ENCODE assay signal across 16 cellular contexts in the genomic region with DNA sequence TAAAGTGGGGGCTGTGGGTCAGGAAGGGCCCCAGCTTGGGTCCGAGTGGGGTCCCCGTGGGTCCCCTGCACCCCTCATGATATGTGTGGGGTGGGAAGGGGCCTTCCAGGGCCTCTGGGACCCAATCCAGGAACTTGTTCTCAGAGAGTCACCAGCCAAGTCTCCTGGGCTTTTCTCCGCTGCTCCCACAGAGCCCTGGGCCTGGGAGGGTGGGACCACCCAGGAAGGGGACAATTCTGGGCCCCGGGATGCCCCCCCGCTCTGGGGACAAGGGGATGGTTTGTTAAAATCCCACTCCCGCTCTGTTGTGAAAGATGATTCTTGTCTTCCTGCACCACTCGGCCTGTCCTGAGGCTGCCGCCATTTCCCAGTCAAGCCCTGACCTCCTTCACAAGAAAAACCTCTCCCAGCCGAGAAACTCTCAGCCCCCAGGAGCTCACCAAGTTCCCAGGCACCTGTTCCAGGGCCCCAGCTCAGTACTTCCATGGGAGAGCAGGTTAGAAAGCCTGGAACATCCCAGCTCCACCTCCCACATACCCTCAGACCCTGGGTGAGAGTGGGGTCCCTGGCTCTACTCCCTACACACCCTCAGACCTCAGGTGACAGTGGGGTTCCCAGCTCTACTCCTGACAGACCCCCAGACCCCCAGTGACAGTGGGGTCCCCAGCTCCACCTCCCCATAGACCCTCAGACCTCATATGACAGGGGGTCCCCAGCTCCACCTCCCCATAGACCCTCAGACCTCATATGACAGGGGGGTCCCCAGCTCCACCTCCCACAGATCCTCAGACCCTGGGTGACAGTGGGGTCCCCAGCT.
DNase-seq lines count a peak whose midpoint lies in the region; TF ChIP-seq lines count a peak whose summit lies in the region.
"Had no signal": no experiment of that assay in that cellular context is flagged by ENCODE, and none has a peak within 500 bp of the region (broad histone marks: within the 10 kb centered on the region; RNA-seq: fewer than 3 reads in every experiment).

No MANE protein-coding gene starts in this region.

- no peak overlapping the region for H2BK12ac ChIP-seq in neuronal stem cell (ENCODE audit: low read length)

- H3K9ac ChIP-seq in BLaER1 (no peak overlapping the region), endodermal cell (ENCODE audit: extremely low read depth, low read length, poor library complexity, severe bottlenecking) (no peak overlapping the region), neuronal stem cell (ENCODE audit: low read depth, low read length, poor library complexity) (peak overlapping the region; percentile 21)

- H2BK15ac ChIP-seq in neuronal stem cell (ENCODE audit: low read length): no peak overlapping the region

- H2AFZ ChIP-seq in neuronal stem cell (ENCODE audit: low read length): peak overlapping the region; percentile 40

- H3K9me3 Mint-ChIP-seq in endodermal cell (no peaks in the 10 kb centered on the region), progenitor cell of endocrine pancreas (ENCODE audit: low read depth) (no peaks in the 10 kb centered on the region)
- H3K9me3 Mint-ChIP-seq: activated CD4-positive, alpha-beta T cell treated with anti-CD3 and anti-CD28 coated beads, Interleukin-2, amount 10 ng/mL, durations not matched to agents 7 days and 5 days; activated T-helper 1 cell treated with anti-CD3 and anti-CD28 coated beads, Interleukin-12 subunit alpha, Interleukin-12 subunit beta, Interleukin-2, Interleukin-4 antibody, amounts not matched to agents 30 ng/mL and 10 ng/mL and 1 ng/mL, durations not matched to agents 14 hours and 24 hours and 36 hours had no signal

- H3K23ac ChIP-seq in neuronal stem cell (ENCODE audit: low read depth, low read length, poor library complexity): no peak overlapping the region

- H3K27me3 ChIP-seq in BLaER1: peaks cover 12% of the 10 kb centered on the region
- H3K27me3 ChIP-seq in endodermal cell (ENCODE audit: control insufficient read depth, insufficient read depth, low read length, poor library complexity, severe bottlenecking): no peaks in the 10 kb centered on the region
- H3K27me3 ChIP-seq in neuronal stem cell (ENCODE audit: control insufficient read depth in 3 of 3, insufficient read depth in 3 of 3, low read depth in 1 of 3, low read length in 3 of 3): no peaks in the 10 kb centered on the region
- H3K27me3 ChIP-seq in esophagus squamous epithelium: peaks cover 0 to 17% (median 0%) of the 10 kb centered on the region in 4 donors
- H3K27me3 ChIP-seq: uterus had no signal

- no peak for TF ChIP-seq POLR2A in esophagus squamous epithelium (IDR thresholded peaks at IDR 0.05)

- H3K18ac ChIP-seq in neuronal stem cell (ENCODE audit: low read length): no peak overlapping the region

- no peaks in the 10 kb centered on the region for H3K9me3 ChIP-seq in BLaER1
- no peaks in the 10 kb centered on the region for H3K9me3 ChIP-seq in endodermal cell (ENCODE audit: control insufficient read depth, low read length)
- H3K9me3 ChIP-seq in neuronal stem cell (replicated peaks in 1 of 2; ENCODE audit: control insufficient read depth in 2 of 2, insufficient read depth in 1 of 2, low read depth in 1 of 2, low read length in 2 of 2): peaks cover 0 to 9% of the 10 kb centered on the region in 2 donors
- H3K9me3 ChIP-seq in esophagus squamous epithelium: no peaks in the 10 kb centered on the region
- H3K9me3 ChIP-seq: uterus had no signal

- no peak overlapping the region for H2BK5ac ChIP-seq in neuronal stem cell (ENCODE audit: low read length)

- DNase-seq in GM13976 (ENCODE audit: low spot score): peak; percentile 28
- DNase-seq in endodermal cell: peak; percentile 45
- no peak for DNase-seq in neuronal stem cell (ENCODE audit: low spot score)
- no peak for DNase-seq in progenitor cell of endocrine pancreas (ENCODE audit: low spot score, unreplicated experiment)
- no peak for DNase-seq in esophagus squamous epithelium (lab: John Stamatoyannopoulos, UW)
- no peak for DNase-seq in cortex of kidney (lab: John Stamatoyannopoulos, UW)
- DNase-seq in GF-D8 (lab: John Stamatoyannopoulos, UW): no peak
- DNase-seq: activated CD4-positive, alpha-beta T cell treated with anti-CD3 and anti-CD28 coated beads, Interleukin-2, amount 10 ng/mL, durations not matched to agents 7 days and 5 days; effector CD4-positive, alpha-beta T cell; GOT3; NCI-H1436; NCI-H2227 treated with DMSO at 0.1 percent for 48 hours; NCI-H82 had no signal

- TF ChIP-seq CTCF in GM13976 (IDR thresholded peaks at IDR 0.05; ENCODE audit: borderline replicate concordance, control extremely low read depth, extremely low read depth, insufficient read depth, missing control alignments) (no peak), endodermal cell (conservative IDR thresholded peaks at IDR 0.05) (no peak), progenitor cell of endocrine pancreas (IDR thresholded peaks at IDR 0.05; ENCODE audit: unreplicated experiment) (no peak), esophagus squamous epithelium (IDR thresholded peaks at IDR 0.05) (no peak)

- H3K4me3 Mint-ChIP-seq in endodermal cell (no peak overlapping the region), progenitor cell of endocrine pancreas (ENCODE audit: low read depth) (no peak overlapping the region)
- H3K4me3 Mint-ChIP-seq: activated CD4-positive, alpha-beta T cell treated with anti-CD3 and anti-CD28 coated beads, Interleukin-2, amount 10 ng/mL, durations not matched to agents 7 days and 5 days; activated T-helper 1 cell treated with anti-CD3 and anti-CD28 coated beads, Interleukin-12 subunit alpha, Interleukin-12 subunit beta, Interleukin-2, Interleukin-4 antibody, amounts not matched to agents 30 ng/mL and 10 ng/mL and 1 ng/mL, durations not matched to agents 14 hours and 24 hours and 36 hours had no signal

- intact Hi-C loops in esophagus squamous epithelium (cut with DNase I): no loop called here

- WGBS in endodermal cell (ENCODE audit: insufficient coverage in 1 of 2, insufficient read length in 1 of 2), 2 experiments: 82 to 100% methylated on average over 1 to 9 of the region's 9 CpGs
- WGBS in neuronal stem cell (ENCODE audit: extremely low coverage in 2 of 2, insufficient read length in 2 of 2, insufficient replicate concordance in 1 of 2), 2 donors: no CpG with 5 or more reads among the region's 9 CpGs
- 71 to 100% methylated on average over 1 to 4 of the region's 9 CpGs for WGBS in esophagus squamous epithelium, 2 donors

- no peak overlapping the region for H3K4ac ChIP-seq in neuronal stem cell (ENCODE audit: low read length)

- H3K4me3 ChIP-seq in BLaER1 (no peak overlapping the region), endodermal cell (ENCODE audit: low read length) (no peak overlapping the region), neuronal stem cell (ENCODE audit: low read length in 2 of 2) (no peak overlapping the region), esophagus squamous epithelium (no peak overlapping the region)
- H3K4me3 ChIP-seq: uterus had no signal

- H3K4me1 ChIP-seq in BLaER1 (peaks cover 42% of the 10 kb centered on the region), endodermal cell (ENCODE audit: control insufficient read depth, insufficient read depth, low read length) (no peaks in the 10 kb centered on the region), neuronal stem cell (ENCODE audit: control insufficient read depth in 2 of 2, insufficient read depth in 1 of 2, low read depth in 1 of 2, low read length in 2 of 2) (peaks cover 0 to 7% of the 10 kb centered on the region in 2 donors), esophagus squamous epithelium (peaks cover 0 to 7% (median 5%) of the 10 kb centered on the region in 3 donors)
- H3K4me1 ChIP-seq: uterus had no signal

- H3K27ac Mint-ChIP-seq in endodermal cell (no peak overlapping the region), progenitor cell of endocrine pancreas (no peak overlapping the region)
- H3K27ac Mint-ChIP-seq: activated CD4-positive, alpha-beta T cell treated with anti-CD3 and anti-CD28 coated beads, Interleukin-2, amount 10 ng/mL, durations not matched to agents 7 days and 5 days; activated T-helper 1 cell treated with anti-CD3 and anti-CD28 coated beads, Interleukin-12 subunit alpha, Interleukin-12 subunit beta, Interleukin-2, Interleukin-4 antibody, amounts not matched to agents 30 ng/mL and 10 ng/mL and 1 ng/mL, durations not matched to agents 14 hours and 24 hours and 36 hours had no signal

- no peaks in the 10 kb centered on the region for H3K36me3 ChIP-seq in BLaER1
- no peaks in the 10 kb centered on the region for H3K36me3 ChIP-seq in endodermal cell (ENCODE audit: control insufficient read depth, insufficient read depth, low read length)
- H3K36me3 ChIP-seq in neuronal stem cell (replicated peaks in 1 of 2; ENCODE audit: control insufficient read depth in 2 of 2, insufficient read depth in 2 of 2, low read length in 2 of 2): no peaks in the 10 kb centered on the region
- no peaks in the 10 kb centered on the region for H3K36me3 ChIP-seq in esophagus squamous epithelium
- H3K36me3 ChIP-seq: uterus had no signal

- H2BK120ac ChIP-seq in neuronal stem cell (ENCODE audit: low read depth, low read length): no peak overlapping the region

- H3K27me3 Mint-ChIP-seq in endodermal cell (ENCODE audit: insufficient read depth) (peaks cover 2% of the 10 kb centered on the region), progenitor cell of endocrine pancreas (peaks cover 16% of the 10 kb centered on the region)

- no peaks in the 10 kb centered on the region for H3K36me3 Mint-ChIP-seq in endodermal cell (ENCODE audit: low read depth)
- H3K36me3 Mint-ChIP-seq in progenitor cell of endocrine pancreas (ENCODE audit: insufficient read depth): no peaks in the 10 kb centered on the region

- no peak overlapping the region for H4K91ac ChIP-seq in neuronal stem cell (ENCODE audit: low read depth, low read length, poor library complexity)

- no peak overlapping the region for H4K8ac ChIP-seq in neuronal stem cell (ENCODE audit: low read depth, low read length)

- H3K4me2 ChIP-seq in BLaER1 (peak overlapping the region; percentile 84), neuronal stem cell (ENCODE audit: insufficient read depth, low read length, poor library complexity, severe bottlenecking) (no peak overlapping the region)

- no peak overlapping the region for H3K14ac ChIP-seq in neuronal stem cell (ENCODE audit: low read length)

- peaks cover 6% of the 10 kb centered on the region for H3K4me1 Mint-ChIP-seq in endodermal cell
- peaks cover 6% of the 10 kb centered on the region for H3K4me1 Mint-ChIP-seq in progenitor cell of endocrine pancreas (ENCODE audit: low read depth)

- peak overlapping the region; percentile 71 for H3K27ac ChIP-seq in BLaER1
- no peak overlapping the region for H3K27ac ChIP-seq in endodermal cell (ENCODE audit: low read depth, low read length)
- H3K27ac ChIP-seq in neuronal stem cell (replicated peaks; ENCODE audit: low read length): no peak overlapping the region
- H3K27ac ChIP-seq in esophagus squamous epithelium: peak overlapping the region in 2 of 4 donors; percentile 53 to 62

- no peaks in the 10 kb centered on the region for H3K79me1 ChIP-seq in neuronal stem cell (ENCODE audit: low read depth, low read length)

- no peaks in the 10 kb centered on the region for H4K20me1 ChIP-seq in BLaER1

- H2AK5ac ChIP-seq in neuronal stem cell (ENCODE audit: low read depth, low read length): no peak overlapping the region

- in situ Hi-C loops in GM13976 (cut with MboI; ENCODE audit: low sequenced_read_pairs, unreplicated experiment): no loop called here

Comparison
In these comparisons a context has a peak if more than half of its experiments do, and no peak if none do; other contexts are left out.
1. DNase-seq: peak in GM13976 (single experiment) and endodermal cell (single experiment); none in neuronal stem cell (single experiment), progenitor cell of endocrine pancreas (single experiment), esophagus squamous epithelium (single experiment), cortex of kidney (single experiment) and GF-D8 (single experiment).